ENCODE assay signal across 8 cellular contexts in the genomic region with DNA sequence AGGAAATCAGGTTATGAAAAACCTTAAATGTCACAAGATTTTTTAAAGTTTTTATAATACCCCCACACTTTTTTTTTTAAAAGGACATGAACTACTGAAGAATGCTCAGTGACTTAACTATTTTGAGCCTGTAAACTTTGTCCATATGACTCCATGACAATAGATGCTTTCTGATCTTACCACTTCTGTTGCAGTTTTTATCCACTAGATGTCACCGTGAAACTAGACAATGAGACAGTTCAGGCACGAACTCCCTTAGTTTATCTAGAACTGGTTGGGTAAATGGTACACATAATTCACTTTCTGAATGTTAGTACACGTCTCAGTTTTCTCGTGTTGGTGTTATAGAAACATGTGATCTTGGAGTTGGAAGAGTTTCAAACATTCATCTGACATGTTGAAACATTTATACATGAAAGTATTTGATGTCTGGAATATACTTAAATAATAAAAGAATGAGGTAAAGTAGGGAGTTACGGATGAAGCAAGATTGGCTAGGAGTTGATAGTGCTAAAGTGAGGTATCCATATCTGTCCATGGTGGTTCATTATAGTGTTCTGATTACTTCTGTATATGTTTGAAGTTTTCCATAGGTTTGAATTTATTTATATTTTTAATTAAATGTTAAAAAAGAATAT. TPM values are rescaled to one million over a fixed set of nuclear protein-coding genes. Genes with fewer than 3 reads are reported as not detected.
DNase-seq lines count a peak whose midpoint lies in the region; ATAC-seq and TF ChIP-seq lines count a peak whose summit lies in the region.

No MANE protein-coding gene starts in this region.

- no peak for TF ChIP-seq POLR2A in spleen (IDR thresholded peaks at IDR 0.05)

- TF ChIP-seq CTCF in astrocyte of the spinal cord (IDR thresholded peaks at IDR 0.05; ENCODE audit: low read depth, low read length) (peak; percentile 67), spleen (IDR thresholded peaks at IDR 0.05 in 8 of 11, conservative IDR thresholded peaks at IDR 0.05 in 3 of 11) (peak; percentile 44 to 85 (median 69))

- peak; percentile 96 for ATAC-seq in GM19351 (IDR thresholded peaks at IDR 0.05; ENCODE audit: unreplicated experiment)
- ATAC-seq in HG03432 (IDR thresholded peaks at IDR 0.05; ENCODE audit: unreplicated experiment) = peak; percentile 91

- no peaks in the 10 kb centered on the region for H3K9me3 ChIP-seq in spleen

- in situ Hi-C loops in astrocyte of the spinal cord (cut with HindIII; ENCODE audit: low sequenced_read_pairs) = no loop called here

- peak; percentile 82 for DNase-seq in DMS53 treated with DMSO at 0.1 percent for 48 hours (lab: John Stamatoyannopoulos, UW; ENCODE audit: unreplicated experiment)
- DNase-seq in NCI-H524 treated with DMSO at 0.1 percent for 48 hours (lab: John Stamatoyannopoulos, UW) = peak; percentile 40
- DNase-seq in astrocyte of the spinal cord (ENCODE audit: low read depth, low spot score) = peak; percentile 84
- peak; percentile 36 for DNase-seq in iPS DF 4.7 (ENCODE audit: extremely low read depth, low spot score)
- no peak for DNase-seq in spleen
- no peak for DNase-seq in stimulated activated CD4-positive, alpha-beta T cell treated with anti-CD3 and anti-CD28 coated beads, Interleukin-2, amount 100 ng/mL, for 48 hours

- H3K27ac ChIP-seq in spleen = no peak overlapping the region

- intact Hi-C loops in spleen (cut with DNase I; ENCODE audit: low total_unique reads) = no loop called here

- WGBS in spleen, 5 donors = 20 to 28% (median 22%) methylated on average over 5 of the region's 5 CpGs

- H3K4me3 ChIP-seq in astrocyte of the spinal cord (ENCODE audit: low read depth, low read length) = no peak overlapping the region
- H3K4me3 ChIP-seq in spleen = no peak overlapping the region

- no peaks in the 10 kb centered on the region for H3K27me3 ChIP-seq in spleen (replicated peaks in 1 of 7)

- H3K4me1 ChIP-seq in spleen = no peaks in the 10 kb centered on the region

- no peaks in the 10 kb centered on the region for H3K36me3 ChIP-seq in spleen

RNA-seq across cellular contexts. Expression of gene CCDC15, which starts 8.1 kb away (rescaled TPM):
- 1 to 10 TPM; 1.4 to 3.6 (median 2.7) TPM for total RNA-seq in spleen
- polyA plus RNA-seq in spleen = under 1 TPM; 0.61 to 0.86 (median 0.70) TPM

RNA-seq across cellular contexts. Expression of gene HEPACAM, which starts 26.2 kb away (rescaled TPM):
- 1 to 10 TPM in 1 of 7 donors, not detected in 6; 2.7 TPM for total RNA-seq in spleen
- polyA plus RNA-seq in spleen = under 1 TPM; 0.04 to 0.38 (median 0.22) TPM

RNA-seq across cellular contexts. Expression of gene HEPN1, which starts 43.0 kb away (rescaled TPM):
- total RNA-seq in spleen = under 1 TPM in 1 of 7 donors, not detected in 6; 0.25 TPM
- not detected for polyA plus RNA-seq in spleen

Comparison
In these comparisons a context has a peak if more than half of its experiments do, and no peak if none do; other contexts are left out.
1. DNase-seq: peak in DMS53 treated with DMSO at 0.1 percent for 48 hours (single experiment), NCI-H524 treated with DMSO at 0.1 percent for 48 hours (single experiment), astrocyte of the spinal cord (single experiment) and iPS DF 4.7 (single experiment); none in spleen (single experiment) and stimulated activated CD4-positive, alpha-beta T cell treated with anti-CD3 and anti-CD28 coated beads, Interleukin-2, amount 100 ng/mL, for 48 hours (0 of 2).